ENCODE assay signal across 1 cellular context in the genomic region with DNA sequence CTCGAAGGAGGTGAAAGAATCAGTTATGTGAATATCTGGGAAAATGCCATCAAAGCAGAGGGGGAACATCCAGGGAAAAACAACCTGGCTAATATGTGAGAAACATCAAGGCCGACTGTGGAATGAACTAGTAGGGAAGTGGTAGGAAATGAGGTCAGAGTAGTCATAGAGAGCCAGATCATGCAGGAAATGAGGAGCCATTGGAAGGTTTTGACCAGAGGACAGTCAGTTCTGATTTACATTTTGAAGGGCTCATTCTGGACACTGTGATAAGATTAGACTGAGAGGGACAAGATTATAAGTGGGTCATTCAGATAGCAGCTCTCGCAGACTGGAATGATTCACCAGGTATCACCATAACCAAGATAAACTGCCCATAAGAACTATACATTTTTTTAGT.
TF ChIP-seq lines count a peak whose summit lies in the region.

No MANE protein-coding gene starts in this region.

TF ChIP-seq in GM23338, 12 proteins besides CTCF, POLR2A, EP300 and RAD21 (continued from another document):
- no peak for TF ChIP-seq ZNF462 (CRISPR knock-in tag; IDR thresholded peaks at IDR 0.05)
- no peak for TF ChIP-seq NANOG (IDR thresholded peaks at IDR 0.05; ENCODE audit: borderline replicate concordance)
- no peak for TF ChIP-seq CREB1 (CRISPR knock-in tag; IDR thresholded peaks at IDR 0.05; ENCODE audit: low read depth)
- no peak for TF ChIP-seq REST (IDR thresholded peaks at IDR 0.05; ENCODE audit: unreplicated experiment)
